17 cellular contexts compared by ENCODE assay signal in the genomic region with DNA sequence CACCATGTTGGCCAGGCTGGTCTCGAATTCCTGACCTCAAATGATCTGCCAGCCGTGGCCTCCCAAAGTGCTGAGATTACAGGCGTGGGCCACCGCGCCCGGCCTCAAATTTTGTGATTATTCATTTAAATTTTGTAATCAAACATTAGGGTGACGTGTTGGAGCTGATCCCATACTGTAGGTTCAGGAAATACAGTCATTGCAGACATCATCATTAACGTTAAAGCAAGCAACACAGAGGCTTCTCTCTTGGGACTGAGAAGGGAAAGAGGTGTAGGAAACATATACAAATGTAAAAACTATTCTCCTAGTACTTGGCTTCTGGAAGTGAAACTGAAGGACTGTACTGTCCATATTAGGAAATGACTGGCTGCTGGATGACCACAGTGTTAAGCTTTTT. TPM values are rescaled to one million over a fixed set of nuclear protein-coding genes. Genes with fewer than 3 reads are reported as not detected.
DNase-seq lines count a peak whose midpoint lies in the region; ATAC-seq and TF ChIP-seq lines count a peak whose summit lies in the region.
"Had no signal": no experiment of that assay in that cellular context is flagged by ENCODE, and none has a peak within 500 bp of the region (broad histone marks: within the 10 kb centered on the region; RNA-seq: fewer than 3 reads in every experiment).

No MANE protein-coding gene starts in this region.

- H3K23ac ChIP-seq in IMR-90 (ENCODE audit: low read depth, low read length), result no peak overlapping the region

- no peak overlapping the region for H2AK5ac ChIP-seq in IMR-90 (ENCODE audit: low read depth, low read length)

- no peaks in the 10 kb centered on the region for H3K36me3 ChIP-seq in BLaER1
- H3K36me3 ChIP-seq in IMR-90 (ENCODE audit: control insufficient read depth, insufficient read depth, low read length), result no peaks in the 10 kb centered on the region
- H3K36me3 ChIP-seq in brain microvascular endothelial cell (replicated peaks), result no peaks in the 10 kb centered on the region
- H3K36me3 ChIP-seq in neural progenitor cell, result no peaks in the 10 kb centered on the region
- H3K36me3 ChIP-seq: colonic mucosa, ovary had no signal

- BruUV-seq in IMR-90 (replicated peaks; lab: Mats Ljungman, UMichigan), result no TSS peak

- H3K27ac ChIP-seq in BLaER1 (no peak overlapping the region), IMR-90 (ENCODE audit: insufficient read depth, low read length) (no peak overlapping the region), brain microvascular endothelial cell (peak overlapping the region; percentile 68), neural progenitor cell (no peak overlapping the region)
- H3K27ac ChIP-seq: colonic mucosa, ovary, VCaP had no signal

- in situ Hi-C loops in IMR-90 (cut with MboI; ENCODE audit: low sequenced_read_pairs), result no loop called here
- in situ Hi-C loops in brain microvascular endothelial cell (cut with HindIII; ENCODE audit: low pct_ligation_motif_present, low sequenced_read_pairs), result no loop called here

- dilution Hi-C loops in IMR-90 (cut with HindIII; ENCODE audit: low sequenced_read_pairs, unreplicated experiment), result no loop called here

- no peak overlapping the region for H2AK9ac ChIP-seq in IMR-90 (replicated peaks; ENCODE audit: low read depth, low read length, poor library complexity)

- H3K4me1 ChIP-seq in BLaER1, result peaks cover 9% of the 10 kb centered on the region
- H3K4me1 ChIP-seq in IMR-90 (ENCODE audit: control insufficient read depth, insufficient read depth, low read length), result peaks cover 13% of the 10 kb centered on the region
- H3K4me1 ChIP-seq in neural progenitor cell, result peaks cover 14% of the 10 kb centered on the region
- H3K4me1 ChIP-seq: colonic mucosa had no signal

- 30% methylated on average over 2 of the region's 8 CpGs; no CpG with 5 or more reads in 1 of the 2 experiments for WGBS in IMR-90 (ENCODE audit: extremely low coverage in 2 of 2, insufficient read length in 1 of 2), 2 experiments

- peak overlapping the region; percentile 74 for H2BK5ac ChIP-seq in IMR-90 (ENCODE audit: low read depth, low read length, poor library complexity, severe bottlenecking)

- H3K4me3 ChIP-seq in BLaER1, result no peak overlapping the region
- H3K4me3 ChIP-seq in IMR-90 (ENCODE audit: insufficient read depth, low read depth, low read length), result no peak overlapping the region
- no peak overlapping the region for H3K4me3 ChIP-seq in brain microvascular endothelial cell (ENCODE audit: low read depth, low read length)
- no peak overlapping the region for H3K4me3 ChIP-seq in neural progenitor cell
- H3K4me3 ChIP-seq: colonic mucosa, hepatocyte, ovary had no signal

- H3K36me3 Mint-ChIP-seq in neural progenitor cell, result no peaks in the 10 kb centered on the region
- H3K36me3 Mint-ChIP-seq: activated naive CD8-positive, alpha-beta T cell had no signal

- peaks cover 16% of the 10 kb centered on the region for H3F3A ChIP-seq in neural progenitor cell (ENCODE audit: low read depth)

- H4K8ac ChIP-seq in IMR-90 (ENCODE audit: low read depth in 2 of 2, low read length in 2 of 2), result peak overlapping the region in 1 of 2 experiments; percentile 53; a peak in 2 of 4 replicates

- 0 out of 2 replicates have a peak overlapping the region, but pooled peaks have one; percentile 2 for H4K91ac ChIP-seq in IMR-90 (ENCODE audit: insufficient read depth, low read depth, low read length)

- intact Hi-C loops in IMR-90 (cut with micrococcal nuclease), result no loop called here
- intact Hi-C loops in head of caudate nucleus (cut with DNase I), result no loop called here
- intact Hi-C loops in posterior cingulate gyrus (cut with DNase I), result no loop called here

- CTCF ChIA-PET in IMR-90 (lab: Yijun Ruan, JAX), result interaction anchor here (1.1 kb wide), 1 partner anchor 38 kb away, joined by 3 read pairs; no protein-coding TSS in a partner anchor

- H3K79me1 ChIP-seq in IMR-90 (ENCODE audit: low read depth in 1 of 2, low read length in 2 of 2), result no peaks in the 10 kb centered on the region; a peak in 1 of 4 replicates

- H3K27me3 Mint-ChIP-seq in neural progenitor cell (ENCODE audit: insufficient read depth, low read depth), result no peaks in the 10 kb centered on the region
- H3K27me3 Mint-ChIP-seq: activated naive CD8-positive, alpha-beta T cell had no signal

- peaks cover 13% of the 10 kb centered on the region for H3K4me1 Mint-ChIP-seq in neural progenitor cell

- H2AFZ ChIP-seq in IMR-90 (replicated peaks; ENCODE audit: low read length, poor library complexity), result no peak overlapping the region
- no peak overlapping the region for H2AFZ ChIP-seq in neural progenitor cell (replicated peaks)
- H2AFZ ChIP-seq: hepatocyte had no signal

- peak overlapping the region; percentile 31; the same call in 1 of the 2 replicates for H3K4ac ChIP-seq in IMR-90 (ENCODE audit: low read depth, low read length)

- peak overlapping the region; percentile 79; the same call in 1 of the 2 replicates for H2BK20ac ChIP-seq in IMR-90 (ENCODE audit: low read depth, low read length)

- peak overlapping the region; percentile 26; the same call in 1 of the 2 replicates for H4K5ac ChIP-seq in IMR-90 (ENCODE audit: low read depth, low read length)

- no peaks in the 10 kb centered on the region for H3K27me3 ChIP-seq in BLaER1
- no peaks in the 10 kb centered on the region for H3K27me3 ChIP-seq in IMR-90 (ENCODE audit: control insufficient read depth, insufficient read depth, low read length)
- H3K27me3 ChIP-seq in brain microvascular endothelial cell (replicated peaks), result no peaks in the 10 kb centered on the region
- no peaks in the 10 kb centered on the region for H3K27me3 ChIP-seq in neural progenitor cell
- H3K27me3 ChIP-seq: colonic mucosa, hepatocyte, ovary had no signal

- POLR2A ChIA-PET in IMR-90 (lab: Charles Lee; ENCODE audit: unreplicated experiment), result interaction anchor here (0.7 kb wide), 1 partner anchor 11 kb away, joined by 3 read pairs; no protein-coding TSS in a partner anchor

- no peak for TF ChIP-seq RAD21 in IMR-90 (IDR thresholded peaks at IDR 0.05; ENCODE audit: low read length)

- H2BK120ac ChIP-seq in IMR-90 (ENCODE audit: low read depth, low read length), result peak overlapping the region; percentile 78

- H4K20me1 ChIP-seq in BLaER1, result no peaks in the 10 kb centered on the region
- H4K20me1 ChIP-seq in IMR-90 (ENCODE audit: insufficient read depth, low read length), result peaks cover 7% of the 10 kb centered on the region; the same call in 1 of the 2 replicates
- H4K20me1 ChIP-seq in neural progenitor cell (ENCODE audit: low read depth), result no peaks in the 10 kb centered on the region

- peak overlapping the region; percentile 47; the same call in 1 of the 2 replicates for H3K14ac ChIP-seq in IMR-90 (replicated peaks; ENCODE audit: low read depth, low read length)

- no peak overlapping the region for H3K56ac ChIP-seq in IMR-90 (ENCODE audit: extremely low read depth, insufficient read depth, low read length)

- no peaks in the 10 kb centered on the region for H3K9me3 ChIP-seq in BLaER1
- no peaks in the 10 kb centered on the region for H3K9me3 ChIP-seq in IMR-90 (ENCODE audit: control insufficient read depth, insufficient read depth, low read length)
- no peaks in the 10 kb centered on the region for H3K9me3 ChIP-seq in neural progenitor cell (ENCODE audit: low read depth)
- H3K9me3 ChIP-seq: colonic mucosa, ovary had no signal

- H3K9ac ChIP-seq in BLaER1 (no peak overlapping the region), IMR-90 (ENCODE audit: low read depth, low read length) (no peak overlapping the region; the same call in 1 of the 2 replicates), neural progenitor cell (no peak overlapping the region)

- TF ChIP-seq POLR2A in IMR-90 (IDR thresholded peaks at IDR 0.05; ENCODE audit: low read depth, low read length), result 0 out of 2 replicates have a peak, but pooled peaks have one; percentile 23

- H3K9me3 Mint-ChIP-seq in neural progenitor cell, result no peaks in the 10 kb centered on the region

- H3K4me2 ChIP-seq in BLaER1 (peak overlapping the region; percentile 23; the same call in 1 of the 2 replicates), IMR-90 (ENCODE audit: low read depth, low read length) (peak overlapping the region; percentile 57; the same call in 1 of the 2 replicates), neural progenitor cell (no peak overlapping the region)
- H3K4me2 ChIP-seq: hepatocyte had no signal

- peak; percentile 65 for ATAC-seq in IMR-90 (ENCODE audit: low read depth)

- TF ChIP-seq CTCF in IMR-90 (conservative IDR thresholded peaks at IDR 0.05; ENCODE audit: low read depth, low read length) (no peak), brain microvascular endothelial cell (IDR thresholded peaks at IDR 0.05; ENCODE audit: low read depth, low read length, missing control alignments) (no peak), neural progenitor cell (IDR thresholded peaks at IDR 0.05) (no peak)

- H3K18ac ChIP-seq in IMR-90 (ENCODE audit: low read depth, low read length), result peak overlapping the region; percentile 27; the same call in 1 of the 2 replicates

- no peaks in the 10 kb centered on the region for H3K79me2 ChIP-seq in neural progenitor cell (ENCODE audit: low read depth)
- H3K79me2 ChIP-seq: hepatocyte had no signal

- peaks cover 10% of the 10 kb centered on the region for H3K9me1 ChIP-seq in IMR-90 (ENCODE audit: insufficient read depth, low read length)

- DNase-seq in IMR-90 (peak; percentile 97), brain microvascular endothelial cell (peak; percentile 75), hepatic stellate cell (ENCODE audit: low spot score) (peak; percentile 34), GM19240 (ENCODE audit: insufficient read length, low spot score) (no peak), head of caudate nucleus (no peak), posterior cingulate gyrus (no peak), neural progenitor cell (ENCODE audit: low spot score) (no peak)
- DNase-seq: activated CD8-positive, alpha-beta memory T cell treated with anti-CD3 and anti-CD28 coated beads, Interleukin-2, amount 50 U/mL, for 48 hours; colonic mucosa; DMS153; mesendoderm; NCI-H524 treated with DMSO at 0.1 percent for 48 hours; ovary had no signal

- no peak overlapping the region for H3K4me3 Mint-ChIP-seq in neural progenitor cell
- H3K4me3 Mint-ChIP-seq: activated naive CD8-positive, alpha-beta T cell had no signal

- no peak overlapping the region for H3K27ac Mint-ChIP-seq in neural progenitor cell
- H3K27ac Mint-ChIP-seq: activated naive CD8-positive, alpha-beta T cell had no signal

- H2BK15ac ChIP-seq in IMR-90 (ENCODE audit: low read depth, low read length), result no peak overlapping the region

TF ChIP-seq in IMR-90, 13 proteins besides CTCF, POLR2A, EP300 and RAD21 (continues in another document):
- TF ChIP-seq RFX5 (IDR thresholded peaks at IDR 0.05; ENCODE audit: low read depth, low read length), result no peak
- no peak for TF ChIP-seq MXI1 (IDR thresholded peaks at IDR 0.05; ENCODE audit: borderline replicate concordance, low read depth, low read length)
- TF ChIP-seq RCOR1 (IDR thresholded peaks at IDR 0.05; ENCODE audit: insufficient replicate concordance, low read length), result no peak
- TF ChIP-seq CHD1 (IDR thresholded peaks at IDR 0.05; ENCODE audit: low read depth, low read length), result no peak
- peak; percentile 46 for TF ChIP-seq NFE2L2 (IDR thresholded peaks at IDR 0.05; ENCODE audit: low read depth, low read length)

RNA-seq across cellular contexts. Expression of gene ARID3B, which starts 11.1 kb away (rescaled TPM):
- total RNA-seq in IMR-90 (2012; rRNA removed) (2.5 TPM in 2 replicates), neural progenitor cell (ENCODE audit: low replicate concordance) (31.5 and 72.4 TPM in 2 replicates)
- polyA plus RNA-seq in IMR-90 (2012; rRNA removed), result 5.0 and 5.9 TPM in 2 replicates
- 1.6 and 2.6 TPM in 2 replicates for polyA plus RNA-seq in IMR-90 (2012; cell fraction: cytosol; rRNA removed)
- 32.3 and 36.4 TPM in 2 replicates for polyA plus RNA-seq in IMR-90 (2012; cell fraction: nucleus; rRNA removed; ENCODE audit: low replicate concordance)

Comparison
In these comparisons a context has a peak if more than half of its experiments do, and no peak if none do; other contexts are left out.
1. DNase-seq: peak in IMR-90 (single experiment), brain microvascular endothelial cell (single experiment) and hepatic stellate cell (single experiment); none in GM19240 (single experiment), head of caudate nucleus (0 of 42), posterior cingulate gyrus (0 of 10) and neural progenitor cell (single experiment).